12 cellular contexts compared by ENCODE assay signal in genomic region chr12:46659032-46659703, GRCh38.
DNase-seq lines count a peak whose midpoint lies in the region; ATAC-seq and TF ChIP-seq lines count a peak whose summit lies in the region.
"Had no signal": no experiment of that assay in that cellular context is flagged by ENCODE, and none has a peak within 500 bp of the region (broad histone marks: within the 10 kb centered on the region; RNA-seq: fewer than 3 reads in every experiment).

No MANE protein-coding gene starts in this region.

- H3K27me3 ChIP-seq in esophagus squamous epithelium (no peaks in the 10 kb centered on the region), uterus (no peaks in the 10 kb centered on the region)
- H3K27me3 ChIP-seq: neutrophil had no signal

- ATAC-seq in natural killer cell (no peak), GM21528 (IDR thresholded peaks at IDR 0.05; ENCODE audit: low FRiP score, unreplicated experiment) (no peak)

- 45 to 63% methylated on average over 10 of the region's 10 CpGs for WGBS in esophagus squamous epithelium, 2 donors

- no peaks in the 10 kb centered on the region for H3K36me3 ChIP-seq in esophagus squamous epithelium
- no peaks in the 10 kb centered on the region for H3K36me3 ChIP-seq in uterus
- H3K36me3 ChIP-seq: neutrophil, WERI-Rb-1 had no signal

- H3K4me1 Mint-ChIP-seq in activated naive CD8-positive, alpha-beta T cell (ENCODE audit: low read depth), result peaks cover 26% of the 10 kb centered on the region
- peaks cover 27% of the 10 kb centered on the region for H3K4me1 Mint-ChIP-seq in activated naive CD8-positive, alpha-beta T cell treated with anti-CD3 and anti-CD28 coated beads for 36 hours
- H3K4me1 Mint-ChIP-seq in natural killer cell, result peaks cover 28 to 36% of the 10 kb centered on the region in 2 donors
- H3K4me1 Mint-ChIP-seq in activated naive CD4-positive, alpha-beta T cell treated with anti-CD3 and anti-CD28 coated beads, Interleukin-2, amount 10 ng/mL, durations not matched to agents 7 days and 5 days, result peaks cover 27% of the 10 kb centered on the region

- H3K27ac ChIP-seq in esophagus squamous epithelium (peak overlapping the region; percentile 78 to 87 (median 84)), uterus (peak overlapping the region; percentile 71 to 80)
- H3K27ac ChIP-seq: WERI-Rb-1 had no signal

- H3K4me3 ChIP-seq in esophagus squamous epithelium (peak overlapping the region in 1 of 4 donors; percentile 37), uterus (no peak overlapping the region)

- no peaks in the 10 kb centered on the region for H3K9me3 ChIP-seq in esophagus squamous epithelium
- H3K9me3 ChIP-seq in uterus, result no peaks in the 10 kb centered on the region
- H3K9me3 ChIP-seq: neutrophil had no signal

- intact Hi-C loops in esophagus squamous epithelium (cut with DNase I) (no loop called here), natural killer cell (cut with micrococcal nuclease) (no loop called here), uterus (cut with DNase I; ENCODE audit: low total_unique reads) (no loop called here)

- no peaks in the 10 kb centered on the region for H3K9me3 Mint-ChIP-seq in activated naive CD8-positive, alpha-beta T cell (ENCODE audit: low read depth)
- no peaks in the 10 kb centered on the region for H3K9me3 Mint-ChIP-seq in activated naive CD8-positive, alpha-beta T cell treated with anti-CD3 and anti-CD28 coated beads for 36 hours
- H3K9me3 Mint-ChIP-seq in natural killer cell, result no peaks in the 10 kb centered on the region
- no peaks in the 10 kb centered on the region for H3K9me3 Mint-ChIP-seq in activated naive CD4-positive, alpha-beta T cell treated with anti-CD3 and anti-CD28 coated beads, Interleukin-2, amount 10 ng/mL, durations not matched to agents 7 days and 5 days

- peak overlapping the region; percentile 33 for H3K4me3 Mint-ChIP-seq in activated naive CD8-positive, alpha-beta T cell
- no peak overlapping the region for H3K4me3 Mint-ChIP-seq in activated naive CD8-positive, alpha-beta T cell treated with anti-CD3 and anti-CD28 coated beads for 36 hours
- no peak overlapping the region for H3K4me3 Mint-ChIP-seq in natural killer cell
- H3K4me3 Mint-ChIP-seq in activated naive CD4-positive, alpha-beta T cell treated with anti-CD3 and anti-CD28 coated beads, Interleukin-2, amount 10 ng/mL, durations not matched to agents 7 days and 5 days, result no peak overlapping the region

- H3K36me3 Mint-ChIP-seq in activated naive CD8-positive, alpha-beta T cell, result no peaks in the 10 kb centered on the region
- peaks cover 4% of the 10 kb centered on the region for H3K36me3 Mint-ChIP-seq in activated naive CD8-positive, alpha-beta T cell treated with anti-CD3 and anti-CD28 coated beads for 36 hours
- no peaks in the 10 kb centered on the region for H3K36me3 Mint-ChIP-seq in natural killer cell
- H3K36me3 Mint-ChIP-seq in activated naive CD4-positive, alpha-beta T cell treated with anti-CD3 and anti-CD28 coated beads, Interleukin-2, amount 10 ng/mL, durations not matched to agents 7 days and 5 days, result no peaks in the 10 kb centered on the region

- H3K27me3 Mint-ChIP-seq in activated naive CD8-positive, alpha-beta T cell, result no peaks in the 10 kb centered on the region
- no peaks in the 10 kb centered on the region for H3K27me3 Mint-ChIP-seq in activated naive CD8-positive, alpha-beta T cell treated with anti-CD3 and anti-CD28 coated beads for 36 hours
- H3K27me3 Mint-ChIP-seq in natural killer cell (ENCODE audit: low read depth in 2 of 2), result no peaks in the 10 kb centered on the region
- H3K27me3 Mint-ChIP-seq in activated naive CD4-positive, alpha-beta T cell treated with anti-CD3 and anti-CD28 coated beads, Interleukin-2, amount 10 ng/mL, durations not matched to agents 7 days and 5 days, result no peaks in the 10 kb centered on the region

- H3K27ac Mint-ChIP-seq in activated naive CD8-positive, alpha-beta T cell, result peak overlapping the region; percentile 67
- H3K27ac Mint-ChIP-seq in activated naive CD8-positive, alpha-beta T cell treated with anti-CD3 and anti-CD28 coated beads for 36 hours, result no peak overlapping the region
- peak overlapping the region; percentile 55 to 83 for H3K27ac Mint-ChIP-seq in natural killer cell
- no peak overlapping the region for H3K27ac Mint-ChIP-seq in activated naive CD4-positive, alpha-beta T cell treated with anti-CD3 and anti-CD28 coated beads, Interleukin-2, amount 10 ng/mL, durations not matched to agents 7 days and 5 days

- CTCF ChIA-PET in activated naive CD4-positive, alpha-beta T cell treated with anti-CD3 and anti-CD28 coated beads, Interleukin-2, amount 10 ng/mL, durations not matched to agents 7 days and 5 days (lab: Charles Lee), result no interaction called here

- H3K4me1 ChIP-seq in esophagus squamous epithelium (peaks cover 11 to 63% (median 41%) of the 10 kb centered on the region in 3 donors), uterus (peaks cover 0 to 29% of the 10 kb centered on the region in 2 donors)

- DNase-seq in activated naive CD8-positive, alpha-beta T cell treated with anti-CD3 and anti-CD28 coated beads for 36 hours, result no peak
- DNase-seq in esophagus squamous epithelium (lab: John Stamatoyannopoulos, UW) (no peak), natural killer cell (no peak), uterus (no peak)
- DNase-seq in activated CD4-positive, CD25-positive, alpha-beta regulatory T cell (lab: John Stamatoyannopoulos, UW), result no peak
- no peak for DNase-seq in activated naive CD4-positive, alpha-beta T cell treated with anti-CD3 and anti-CD28 coated beads, Interleukin-2, amount 10 ng/mL, durations not matched to agents 7 days and 5 days
- DNase-seq: amygdala, NCI-H526 treated with DMSO at 0.1 percent for 48 hours, WERI-Rb-1 had no signal

- TF ChIP-seq CTCF in esophagus squamous epithelium (IDR thresholded peaks at IDR 0.05), result no peak
- no peak for TF ChIP-seq CTCF in natural killer cell (IDR thresholded peaks at IDR 0.05)
- no peak for TF ChIP-seq CTCF in uterus (IDR thresholded peaks at IDR 0.05)

- TF ChIP-seq POLR2A in esophagus squamous epithelium (IDR thresholded peaks at IDR 0.05) (no peak), uterus (IDR thresholded peaks at IDR 0.05) (no peak)

Comparison
In these comparisons a context has a peak if more than half of its experiments do, and no peak if none do; other contexts are left out.
1. H3K27ac Mint-ChIP-seq: peak in activated naive CD8-positive, alpha-beta T cell (single experiment) and natural killer cell (2 of 2); none in activated naive CD8-positive, alpha-beta T cell treated with anti-CD3 and anti-CD28 coated beads for 36 hours (single experiment) and activated naive CD4-positive, alpha-beta T cell treated with anti-CD3 and anti-CD28 coated beads, Interleukin-2, amount 10 ng/mL, durations not matched to agents 7 days and 5 days (single experiment).